ENCODE assay signal across 26 cellular contexts in the genomic region with DNA sequence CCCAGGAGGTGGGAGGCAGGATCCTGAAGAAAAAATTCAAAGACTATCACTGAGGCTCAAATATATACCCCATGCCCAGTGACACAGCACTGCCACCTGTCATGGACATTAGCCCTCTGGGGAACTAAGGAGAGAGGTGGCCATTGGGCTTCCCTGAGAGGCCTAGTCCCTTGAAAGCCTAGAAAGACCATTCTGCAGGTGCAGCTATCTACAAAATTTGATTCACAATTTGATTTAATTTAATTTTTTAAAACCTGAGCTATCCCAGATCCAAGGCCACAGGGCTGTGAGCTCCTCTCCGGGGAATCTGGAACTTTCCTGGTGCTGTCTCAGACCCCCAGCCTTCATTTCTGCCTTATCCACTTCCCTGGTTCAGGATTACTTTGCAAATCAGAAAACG. TPM values are rescaled to one million over a fixed set of nuclear protein-coding genes. Genes with fewer than 3 reads are reported as not detected.
DNase-seq lines count a peak whose midpoint lies in the region; ATAC-seq, FAIRE-seq and TF ChIP-seq lines count a peak whose summit lies in the region.
"Had no signal": no experiment of that assay in that cellular context is flagged by ENCODE, and none has a peak within 500 bp of the region (broad histone marks: within the 10 kb centered on the region; RNA-seq: fewer than 3 reads in every experiment).

No MANE protein-coding gene starts in this region.

- TF ChIP-seq EP300 in H1 (IDR thresholded peaks at IDR 0.05; ENCODE audit: borderline replicate concordance in 1 of 2, low read depth in 2 of 2, low read length in 2 of 2), result no peak

- H2AK5ac ChIP-seq in H1 (ENCODE audit: low read depth, low read length) (no peak overlapping the region), neuronal stem cell (ENCODE audit: low read depth, low read length) (no peak overlapping the region)

- peaks cover 0 to 5% (median 5%) of the 10 kb centered on the region in 4 experiments; a peak in 4 of 7 replicates for H3K4me1 ChIP-seq in H1 (replicated peaks in 1 of 4; ENCODE audit: control insufficient read depth in 3 of 4, insufficient read depth in 4 of 4, low read length in 3 of 4)
- peaks cover 0 to 2% of the 10 kb centered on the region in 2 donors for H3K4me1 ChIP-seq in neuronal stem cell (ENCODE audit: control insufficient read depth in 2 of 2, insufficient read depth in 1 of 2, low read depth in 1 of 2, low read length in 2 of 2)
- H3K4me1 ChIP-seq in skeletal muscle tissue (ENCODE audit: control insufficient read depth in 3 of 3, insufficient read depth in 3 of 3, low read length in 3 of 3), result peaks cover 12 to 14% (median 13%) of the 10 kb centered on the region in 3 donors
- H3K4me1 ChIP-seq: BLaER1 treated with 17β-estradiol and CSF1 and Interleukin-3, amounts not matched to agents 10 nM and 100 nM had no signal

- POLR2A ChIA-PET in H1 (lab: Charles Lee; ENCODE audit: partially characterized antibody), result interaction anchor here (1.2 kb wide), 1 partner anchor 27 kb away, joined by 3 read pairs; no protein-coding TSS in a partner anchor

- H3K36me3 Mint-ChIP-seq in immature natural killer cell, result no peaks in the 10 kb centered on the region
- H3K36me3 Mint-ChIP-seq: CD8-positive, alpha-beta T cell had no signal

- H3K14ac ChIP-seq in H1 (ENCODE audit: insufficient read length) (no peak overlapping the region), neuronal stem cell (ENCODE audit: low read length) (no peak overlapping the region)

- no peak overlapping the region for H3K56ac ChIP-seq in H1 (replicated peaks; ENCODE audit: insufficient read length, low read depth, low read length)

- H4K5ac ChIP-seq in H1 (ENCODE audit: insufficient read length, low read depth, low read length), result no peak overlapping the region

- H3K79me2 ChIP-seq in H1 (ENCODE audit: control insufficient read depth in 1 of 2, insufficient read depth in 2 of 2, low read length in 2 of 2), result no peaks in the 10 kb centered on the region

- H2BK120ac ChIP-seq in H1 (replicated peaks; ENCODE audit: low read depth, low read length) (no peak overlapping the region), neuronal stem cell (ENCODE audit: low read depth, low read length) (no peak overlapping the region)

- H3K4me2 ChIP-seq in H1 (ENCODE audit: insufficient read depth in 1 of 2, low read depth in 2 of 2, low read length in 2 of 2), result no peak overlapping the region
- no peak overlapping the region for H3K4me2 ChIP-seq in neuronal stem cell (ENCODE audit: insufficient read depth, low read length, poor library complexity, severe bottlenecking)
- H3K4me2 ChIP-seq: BLaER1 treated with 17β-estradiol and CSF1 and Interleukin-3, amounts not matched to agents 10 nM and 100 nM had no signal

- no peak overlapping the region for H2AFZ ChIP-seq in H1 (ENCODE audit: low read length)
- peak overlapping the region; percentile 25 for H2AFZ ChIP-seq in neuronal stem cell (ENCODE audit: low read length)

- 97% methylated on average over 2 of the region's 2 CpGs; no CpG with 5 or more reads in 1 of the 2 experiments for WGBS in H1 (ENCODE audit: extremely low coverage in 1 of 2, insufficient coverage in 1 of 2, insufficient read length in 1 of 2, insufficient replicate concordance in 2 of 2, low coverage in 1 of 2, low lambda C conversion rate in 2 of 2, missing lambda C conversion rate in 1 of 2), 2 experiments
- no CpG with 5 or more reads among the region's 2 CpGs for WGBS in neuronal stem cell (ENCODE audit: extremely low coverage in 2 of 2, insufficient read length in 2 of 2, insufficient replicate concordance in 1 of 2), 2 donors

- no peak overlapping the region for H2BK15ac ChIP-seq in H1 (ENCODE audit: low read length)
- no peak overlapping the region for H2BK15ac ChIP-seq in neuronal stem cell (ENCODE audit: low read length)

- no peak overlapping the region for H4K91ac ChIP-seq in H1 (replicated peaks; ENCODE audit: insufficient read length, low read length)
- H4K91ac ChIP-seq in neuronal stem cell (ENCODE audit: low read depth, low read length, poor library complexity), result no peak overlapping the region

- no peaks in the 10 kb centered on the region for H4K20me1 ChIP-seq in H1 (replicated peaks in 1 of 2; ENCODE audit: control insufficient read depth in 1 of 2, insufficient read depth in 2 of 2, low read length in 2 of 2)
- H4K20me1 ChIP-seq: BLaER1 treated with 17β-estradiol and CSF1 and Interleukin-3, amounts not matched to agents 10 nM and 100 nM had no signal

- H3K9me3 ChIP-seq in H1 (ENCODE audit: insufficient read depth in 2 of 2, low read depth in 1 of 2, low read length in 1 of 2) (no peaks in the 10 kb centered on the region), neuronal stem cell (replicated peaks in 1 of 2; ENCODE audit: control insufficient read depth in 2 of 2, insufficient read depth in 1 of 2, low read depth in 1 of 2, low read length in 2 of 2) (no peaks in the 10 kb centered on the region), skeletal muscle tissue (ENCODE audit: control insufficient read depth in 3 of 3, low read length in 3 of 3) (no peaks in the 10 kb centered on the region)

- no peak overlapping the region for H3K9ac ChIP-seq in H1 (replicated peaks in 1 of 4; ENCODE audit: extremely low read depth in 1 of 4, low read depth in 3 of 4, low read length in 3 of 4)
- no peak overlapping the region for H3K9ac ChIP-seq in neuronal stem cell (ENCODE audit: low read depth, low read length, poor library complexity)
- no peak overlapping the region for H3K9ac ChIP-seq in skeletal muscle tissue (ENCODE audit: low read depth in 1 of 3, low read length in 3 of 3)
- H3K9ac ChIP-seq: BLaER1 treated with 17β-estradiol and CSF1 and Interleukin-3, amounts not matched to agents 10 nM and 100 nM had no signal

- H2BK5ac ChIP-seq in H1 (ENCODE audit: low read depth, low read length) (no peak overlapping the region), neuronal stem cell (ENCODE audit: low read length) (no peak overlapping the region)

- H2BK20ac ChIP-seq in H1 (ENCODE audit: low read length), result no peak overlapping the region

- no peaks in the 10 kb centered on the region for H3K4me1 Mint-ChIP-seq in immature natural killer cell
- H3K4me1 Mint-ChIP-seq: B cell had no signal

- H3K4me3 ChIP-seq in H1 (ENCODE audit: extremely low read depth in 1 of 4, insufficient read depth in 2 of 4, low read depth in 3 of 4, low read length in 4 of 4), result no peak overlapping the region
- H3K4me3 ChIP-seq in neuronal stem cell (ENCODE audit: low read length in 2 of 2), result no peak overlapping the region
- no peak overlapping the region for H3K4me3 ChIP-seq in skeletal muscle tissue (ENCODE audit: low read length in 3 of 3)
- H3K4me3 ChIP-seq: BLaER1 treated with 17β-estradiol and CSF1 and Interleukin-3, amounts not matched to agents 10 nM and 100 nM; GM12878 had no signal

- H3K18ac ChIP-seq in H1 (ENCODE audit: extremely low read depth, low read length) (no peak overlapping the region), neuronal stem cell (ENCODE audit: low read length) (no peak overlapping the region)

- H4K8ac ChIP-seq in H1 (ENCODE audit: extremely low read depth, insufficient read depth, low read length) (no peak overlapping the region), neuronal stem cell (ENCODE audit: low read depth, low read length) (no peak overlapping the region)

- DNase-seq in H1 (ENCODE audit: low read depth in 1 of 2, low spot score in 2 of 2) (no peak), neuronal stem cell (ENCODE audit: low spot score) (no peak), immature natural killer cell (no peak), AG08396 (ENCODE audit: low spot score) (no peak)
- DNase-seq: 8988T; ACHN; AML-193; CD4-positive, alpha-beta T cell; CD8-positive, alpha-beta T cell; COR-L47; DMS 273 treated with DMSO at 0.1 percent for 48 hours; DMS153; DMS53; DMS79; DND-41; EL; GDM1 had no signal

- no peak overlapping the region for H3K4ac ChIP-seq in H1 (replicated peaks; ENCODE audit: insufficient read length, low read depth, low read length)
- no peak overlapping the region for H3K4ac ChIP-seq in neuronal stem cell (ENCODE audit: low read length)

- no peak overlapping the region for H3K23ac ChIP-seq in H1 (ENCODE audit: insufficient read length)
- no peak overlapping the region for H3K23ac ChIP-seq in neuronal stem cell (ENCODE audit: low read depth, low read length, poor library complexity)

- H3K27ac Mint-ChIP-seq in immature natural killer cell, result no peak overlapping the region
- H3K27ac Mint-ChIP-seq: B cell; CD4-positive, alpha-beta T cell; CD8-positive, alpha-beta T cell had no signal

- H3K4me3 Mint-ChIP-seq in immature natural killer cell, result no peak overlapping the region
- H3K4me3 Mint-ChIP-seq: B cell; CD4-positive, alpha-beta T cell; CD8-positive, alpha-beta T cell had no signal

- no peak for TF ChIP-seq RAD21 in H1 (IDR thresholded peaks at IDR 0.05 in 1 of 2, conservative IDR thresholded peaks at IDR 0.05 in 1 of 2; ENCODE audit: low read depth in 2 of 2, low read length in 2 of 2)

- H2BK12ac ChIP-seq in H1 (ENCODE audit: low read depth, low read length) (0 out of 2 replicates have a peak overlapping the region, but pooled peaks have one; percentile 17), neuronal stem cell (ENCODE audit: low read length) (no peak overlapping the region)

- H3K27ac ChIP-seq in H1 (ENCODE audit: low read depth, low read length), result no peak overlapping the region
- H3K27ac ChIP-seq in neuronal stem cell (replicated peaks; ENCODE audit: low read length), result no peak overlapping the region
- peak overlapping the region; percentile 31 for H3K27ac ChIP-seq in skeletal muscle tissue (ENCODE audit: low read depth, low read length)
- H3K27ac ChIP-seq: BLaER1 treated with 17β-estradiol and CSF1 and Interleukin-3, amounts not matched to agents 10 nM and 100 nM; C4-2B had no signal

- no peak for TF ChIP-seq POLR2A in H1 (IDR thresholded peaks at IDR 0.05; ENCODE audit: control extremely low read depth in 1 of 2, low read depth in 2 of 2, low read length in 2 of 2)

- ATAC-seq in HG03097 (IDR thresholded peaks at IDR 0.05; ENCODE audit: low FRiP score, unreplicated experiment), result no peak
- ATAC-seq: CD8-positive, alpha-beta T cell; GM12878 had no signal

- H3K36me3 ChIP-seq in H1 (ENCODE audit: control insufficient read depth in 2 of 4, insufficient read depth in 4 of 4, low read length in 3 of 4) (no peaks in the 10 kb centered on the region), neuronal stem cell (replicated peaks in 1 of 2; ENCODE audit: control insufficient read depth in 2 of 2, insufficient read depth in 2 of 2, low read length in 2 of 2) (no peaks in the 10 kb centered on the region), skeletal muscle tissue (ENCODE audit: control insufficient read depth in 3 of 3, insufficient read depth in 3 of 3, low read length in 3 of 3) (no peaks in the 10 kb centered on the region)
- H3K36me3 ChIP-seq: BLaER1 treated with 17β-estradiol and CSF1 and Interleukin-3, amounts not matched to agents 10 nM and 100 nM had no signal

- FAIRE-seq in H1 (lab: Jason Lieb, UNC), result no peak
- FAIRE-seq: A204.1, GM12878, GM12892, GM18507 had no signal

- TF ChIP-seq CTCF in H1 (IDR thresholded peaks at IDR 0.05; ENCODE audit: control extremely low read depth in 1 of 3, insufficient read depth in 1 of 3, low read depth in 1 of 3, low read length in 3 of 3), result no peak

- no peaks in the 10 kb centered on the region for H3K79me1 ChIP-seq in H1 (ENCODE audit: low read depth, low read length)
- H3K79me1 ChIP-seq in neuronal stem cell (ENCODE audit: low read depth, low read length), result no peaks in the 10 kb centered on the region

- H3K9me3 Mint-ChIP-seq in immature natural killer cell, result no peaks in the 10 kb centered on the region
- H3K9me3 Mint-ChIP-seq: CD8-positive, alpha-beta T cell had no signal

- H3K23me2 ChIP-seq in H1 (ENCODE audit: low read depth, low read length), result no peaks in the 10 kb centered on the region

- no peaks in the 10 kb centered on the region for H3K27me3 ChIP-seq in H1 (replicated peaks in 1 of 4; ENCODE audit: control insufficient read depth in 3 of 4, extremely low read depth in 1 of 4, insufficient read depth in 3 of 4, low read length in 3 of 4)
- no peaks in the 10 kb centered on the region for H3K27me3 ChIP-seq in neuronal stem cell (ENCODE audit: control insufficient read depth in 3 of 3, insufficient read depth in 3 of 3, low read depth in 1 of 3, low read length in 3 of 3)
- no peaks in the 10 kb centered on the region for H3K27me3 ChIP-seq in skeletal muscle tissue (ENCODE audit: control insufficient read depth in 3 of 3, insufficient read depth in 3 of 3, low read length in 3 of 3)
- H3K27me3 ChIP-seq: BLaER1 treated with 17β-estradiol and CSF1 and Interleukin-3, amounts not matched to agents 10 nM and 100 nM had no signal

- H3K27me3 Mint-ChIP-seq in immature natural killer cell (ENCODE audit: low read depth in 3 of 3), result peaks cover 2 to 5% (median 4%) of the 10 kb centered on the region in 3 donors
- H3K27me3 Mint-ChIP-seq: CD4-positive, alpha-beta T cell had no signal

- CTCF ChIA-PET in H1 (lab: Charles Lee; ENCODE audit: partially characterized antibody), result interaction anchor here (0.6 to 1.4 kb wide), 4 partner anchors 16 to 282 kb away, joined by 3 to 4 read pairs (median 3); no protein-coding TSS in a partner anchor

RNA-seq across cellular contexts. Expression of a gene that starts 16.9 kb away (rescaled TPM):
- 33.5 and 36.2 TPM in 2 replicates for total RNA-seq in H1 (2021; fragmentation: NEBNext Ultra II Directional; extraction: Animal tissue kit (Norgen Biotek cat#: 25700))
- 11.2 and 12.5 TPM in 2 replicates for polyA plus RNA-seq in H1 (2011; rRNA removed)
- 14.2 TPM for polyA plus RNA-seq in H1 (2011; cell fraction: cytosol; rRNA removed)
- 7.8 TPM for polyA plus RNA-seq in H1 (2011; cell fraction: nucleus; rRNA removed)
- 11.8 to 14.7 TPM (median 12.9 TPM) in 4 replicates for polyA plus RNA-seq in H1 (2012, experiment 1 of 2)
- 2.4 TPM for polyA plus RNA-seq in H1 (2012, experiment 2 of 2)
- 10.6 TPM for polyA plus RNA-seq in H1 (2013, experiment 1 of 2)
- 9.7 TPM for polyA plus RNA-seq in H1 (2013, experiment 2 of 2)
- polyA minus RNA-seq in H1 (2011; rRNA and poly(A)+ RNA removed), result 66.1 and 75.7 TPM in 2 replicates
- 33.3 TPM for polyA minus RNA-seq in H1 (2011; cell fraction: cytosol; rRNA and poly(A)+ RNA removed)
- 57.9 TPM for polyA minus RNA-seq in H1 (2011; cell fraction: nucleus; rRNA and poly(A)+ RNA removed)
- polyA plus RNA-seq in neuronal stem cell (2013, experiment 1 of 2), result 24.1 TPM
- polyA plus RNA-seq in neuronal stem cell (2013, experiment 2 of 2), result 25.1 TPM
- total RNA-seq in skeletal muscle tissue, result 178 TPM
- 10 to 100 TPM; 33.4 to 52.5 (median 49.8) TPM for polyA plus RNA-seq in immature natural killer cell
